In genomic region chrX:65757943-65758342, GRCh38 we compare ENCODE assay signal across 20 cellular contexts.
"Had no signal": no experiment of that assay in that cellular context is flagged by ENCODE, and none has a peak within 500 bp of the region (broad histone marks: within the 10 kb centered on the region; RNA-seq: fewer than 3 reads in every experiment).

No MANE protein-coding gene starts in this region.

- H3K4me3 ChIP-seq: left lung, lung, mucosa of descending colon, right lobe of liver, upper lobe of left lung had no signal

- DNase-seq: activated CD4-positive, alpha-beta memory T cell treated with anti-CD3 and anti-CD28 coated beads, Interleukin-2, amount 10 ng/mL, durations not matched to agents 7 days and 5 days; activated CD4-positive, alpha-beta T cell treated with anti-CD3 and anti-CD28 coated beads for 1 hour; activated CD4-positive, alpha-beta T cell treated with anti-CD3 and anti-CD28 coated beads, Interleukin-2, amount 10 ng/mL, durations not matched to agents 7 days and 5 days; activated CD8-positive, alpha-beta memory T cell treated with anti-CD3 and anti-CD28 coated beads, Interleukin-2, amount 50 U/mL, for 48 hours; activated naive CD8-positive, alpha-beta T cell treated with anti-CD3 and anti-CD28 coated beads, Interleukin-2, amount 50 U/mL, for 24 hours; activated T-cell treated with anti-CD3 and anti-CD28 coated beads, Interleukin-2, amount 50 U/mL, for 4 hours; amygdala; effector CD8-positive, alpha-beta T cell; foreskin melanocyte; left lung; mucosa of descending colon; nephron progenitor cell; right lobe of liver; stimulated activated CD4-positive, alpha-beta T cell treated with anti-CD3 and anti-CD28 coated beads, Interleukin-12 subunit alpha, Interleukin-12 subunit beta, amount 100 ng/mL, for 4 hours; stimulated activated CD4-positive, alpha-beta T cell treated with anti-CD3 and anti-CD28 coated beads, Interleukin-4, amount 100 ng/mL, for 24 hours; substantia nigra; upper lobe of left lung had no signal

- H3K27me3 ChIP-seq: left lung, neutrophil, right lobe of liver, upper lobe of left lung had no signal

- H3K4me1 ChIP-seq: left lung, right lobe of liver, upper lobe of left lung had no signal

- ATAC-seq: activated naive CD8-positive, alpha-beta T cell treated with anti-CD3 and anti-CD28 coated beads, Interleukin-2, amount 50 U/mL, for 24 hours; left lung; mucosa of descending colon; right lobe of liver; WTC11 had no signal

- H3K9me3 ChIP-seq: left lung, mucosa of descending colon, neutrophil, right lobe of liver, upper lobe of left lung had no signal

- H3K27ac ChIP-seq: left lung, neutrophil, right lobe of liver, upper lobe of left lung had no signal

- H3K36me3 ChIP-seq: left lung, neutrophil, right lobe of liver, upper lobe of left lung had no signal
